Comparison of ENCODE assay signal across 8 cellular contexts in the genomic region with DNA sequence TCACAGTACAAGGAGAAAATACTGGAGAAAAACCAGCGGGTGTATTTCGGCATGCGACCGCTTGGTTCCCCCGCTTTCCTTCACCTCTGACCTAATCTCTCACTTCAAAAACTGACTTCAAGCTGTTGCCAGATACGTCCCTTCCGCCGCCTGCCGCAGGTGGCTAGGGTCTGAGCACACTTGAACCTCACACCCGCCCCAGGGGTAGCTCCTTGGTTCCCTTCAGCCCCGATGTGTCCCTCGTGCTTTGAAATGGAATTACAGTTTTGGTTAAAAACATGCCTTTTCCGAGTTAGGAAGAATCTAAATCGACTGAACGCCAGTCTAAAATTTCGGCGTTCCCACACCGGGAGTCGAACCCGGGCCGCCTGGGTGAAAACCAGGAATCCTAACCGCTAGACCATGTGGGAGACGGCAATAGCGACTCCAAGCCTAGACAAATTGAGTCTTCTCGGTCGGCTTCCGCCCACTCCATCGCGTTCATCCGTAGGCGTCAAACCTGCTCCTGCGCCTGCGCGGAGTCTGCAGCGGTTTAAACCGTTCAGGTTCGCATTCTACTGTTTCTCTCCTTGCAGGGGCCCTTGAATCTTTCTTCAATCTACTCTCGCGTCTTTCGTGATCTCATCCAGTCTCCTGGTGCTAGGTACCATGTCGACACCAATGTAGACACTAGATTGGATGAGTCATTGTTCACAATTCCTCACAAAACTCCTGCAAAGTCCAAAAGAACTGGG.
A peak's percentile ranks its signal among the peaks of the same experiment; 100 is the strongest.
DNase-seq lines count a peak whose midpoint lies in the region; ATAC-seq and TF ChIP-seq lines count a peak whose summit lies in the region.

No MANE protein-coding gene starts in this region.

- H3K9me3 Mint-ChIP-seq in activated B cell treated with CpG ODN at 0.5 μM for 24 hours, result no peaks in the 10 kb centered on the region

- TF ChIP-seq CTCF in AG04450 (IDR thresholded peaks at IDR 0.05; ENCODE audit: low read depth, low read length) (peak; percentile 62), activated B cell treated with CpG ODN at 0.5 μM for 24 hours (IDR thresholded peaks at IDR 0.05) (no peak), smooth muscle cell (IDR thresholded peaks at IDR 0.05; ENCODE audit: borderline replicate concordance, insufficient read depth, poor library complexity, severe bottlenecking) (peak; percentile 15)

- peak overlapping the region; percentile 88 for H3K9ac ChIP-seq in smooth muscle cell (ENCODE audit: low read depth)

- DNase-seq in AG04450 (ENCODE audit: low read depth, low spot score), result peak; percentile 94
- peak; percentile 96 for DNase-seq in NCI-H226
- DNase-seq in activated B cell treated with CpG ODN at 0.5 μM for 24 hours, result peak; percentile 96
- peak; percentile 96 for DNase-seq in central memory CD4-positive, alpha-beta T cell
- peak; percentile 99 for DNase-seq in inferior parietal cortex (ENCODE audit: extremely low spot score)
- DNase-seq in smooth muscle cell (lab: John Stamatoyannopoulos, UW; ENCODE audit: unreplicated experiment), result peak; percentile 93

- peaks cover 13% of the 10 kb centered on the region for H3F3A ChIP-seq in smooth muscle cell (ENCODE audit: low read depth)

- no peak overlapping the region for H3K4me3 Mint-ChIP-seq in activated B cell treated with CpG ODN at 0.5 μM for 24 hours

- peak overlapping the region; percentile 68 for H2AFZ ChIP-seq in smooth muscle cell (ENCODE audit: low read depth)

- H3K36me3 ChIP-seq in smooth muscle cell (ENCODE audit: low read depth), result no peaks in the 10 kb centered on the region

- intact Hi-C loops in activated B cell treated with CpG ODN at 0.5 μM for 24 hours (cut with micrococcal nuclease), result loop anchor here (1.0 to 5.0 kb wide), 16 partner anchors 53 to 1895 kb away; partner anchors contain the start of genes CCDC122, DNAJC15, GPALPP1 and GTF2F2

- peaks cover 6% of the 10 kb centered on the region for H3K4me1 ChIP-seq in smooth muscle cell (ENCODE audit: low read depth)

- peak overlapping the region; percentile 66 for H3K4me3 ChIP-seq in AG04450 (ENCODE audit: low read depth, low read length)
- H3K4me3 ChIP-seq in smooth muscle cell, result peak overlapping the region; percentile 55

- ATAC-seq in GM18873 (IDR thresholded peaks at IDR 0.05; ENCODE audit: low FRiP score, unreplicated experiment), result peak; percentile 80
- ATAC-seq in HG03139 (IDR thresholded peaks at IDR 0.05; ENCODE audit: unreplicated experiment), result peak; percentile 81
- peak; percentile 77 for ATAC-seq in activated B cell treated with CpG ODN at 0.5 μM for 24 hours (ENCODE audit: low read depth)

- CTCF ChIA-PET in AG04450 (lab: Charles Lee) (interaction anchor here (0.6 to 2.3 kb wide), 9 partner anchors 11 to 434 kb away, joined by 3 to 13 read pairs (median 4); no protein-coding TSS in a partner anchor), activated B cell treated with CpG ODN at 0.5 μM for 24 hours (lab: Charles Lee) (interaction anchor here (1.2 to 2.0 kb wide), 3 partner anchors 129 to 434 kb away, joined by 3 to 9 read pairs (median 3); no protein-coding TSS in a partner anchor)

- H3K4me2 ChIP-seq in smooth muscle cell, result peak overlapping the region; percentile 83

- H3K27ac Mint-ChIP-seq in activated B cell treated with CpG ODN at 0.5 μM for 24 hours, result no peak overlapping the region

- H3K4me1 Mint-ChIP-seq in activated B cell treated with CpG ODN at 0.5 μM for 24 hours, result peaks cover 2% of the 10 kb centered on the region

- WGBS in smooth muscle cell (ENCODE audit: low lambda C conversion rate), result under 1% methylated on average over 41 of the region's 41 CpGs

- POLR2A ChIA-PET in AG04450 (lab: Yijun Ruan, JAX) (interaction anchor here (0.7 to 1.5 kb wide), 3 partner anchors 13 to 435 kb away, joined by 3 to 5 read pairs (median 4); no protein-coding TSS in a partner anchor), activated B cell treated with CpG ODN at 0.5 μM for 24 hours (lab: Charles Lee) (interaction anchor here (0.6 to 1.0 kb wide), 6 partner anchors 9 to 433 kb away, joined by 3 to 4 read pairs (median 3); partner anchors contain the start of genes GTF2F2 and TSC22D1)

- no peaks in the 10 kb centered on the region for H3K27me3 Mint-ChIP-seq in activated B cell treated with CpG ODN at 0.5 μM for 24 hours

- H3K27ac ChIP-seq in AG04450 (ENCODE audit: low read depth, low read length) (peak overlapping the region; percentile 99), smooth muscle cell (ENCODE audit: low read depth) (peak overlapping the region; percentile 96)

- no peaks in the 10 kb centered on the region for H4K20me1 ChIP-seq in smooth muscle cell (ENCODE audit: low read depth)

- no peaks in the 10 kb centered on the region for H3K36me3 Mint-ChIP-seq in activated B cell treated with CpG ODN at 0.5 μM for 24 hours (ENCODE audit: low read depth)

- H3K9me3 ChIP-seq in AG04450 (ENCODE audit: control insufficient read depth, insufficient read depth, low read length) (no peaks in the 10 kb centered on the region), smooth muscle cell (replicated peaks; ENCODE audit: low read depth) (no peaks in the 10 kb centered on the region)

- H3K79me2 ChIP-seq in smooth muscle cell (ENCODE audit: low read depth), result no peaks in the 10 kb centered on the region

- no peaks in the 10 kb centered on the region for H3K27me3 ChIP-seq in AG04450 (ENCODE audit: control insufficient read depth, insufficient read depth, low read length)
- H3K27me3 ChIP-seq in smooth muscle cell (ENCODE audit: low read depth), result no peaks in the 10 kb centered on the region

Comparison
In these comparisons a context has a peak if more than half of its experiments do, and no peak if none do; other contexts are left out.
1. Peak in every context shown above with its lines: DNase-seq, ATAC-seq, H3K4me3 ChIP-seq and H3K27ac ChIP-seq.